In the genomic region with DNA sequence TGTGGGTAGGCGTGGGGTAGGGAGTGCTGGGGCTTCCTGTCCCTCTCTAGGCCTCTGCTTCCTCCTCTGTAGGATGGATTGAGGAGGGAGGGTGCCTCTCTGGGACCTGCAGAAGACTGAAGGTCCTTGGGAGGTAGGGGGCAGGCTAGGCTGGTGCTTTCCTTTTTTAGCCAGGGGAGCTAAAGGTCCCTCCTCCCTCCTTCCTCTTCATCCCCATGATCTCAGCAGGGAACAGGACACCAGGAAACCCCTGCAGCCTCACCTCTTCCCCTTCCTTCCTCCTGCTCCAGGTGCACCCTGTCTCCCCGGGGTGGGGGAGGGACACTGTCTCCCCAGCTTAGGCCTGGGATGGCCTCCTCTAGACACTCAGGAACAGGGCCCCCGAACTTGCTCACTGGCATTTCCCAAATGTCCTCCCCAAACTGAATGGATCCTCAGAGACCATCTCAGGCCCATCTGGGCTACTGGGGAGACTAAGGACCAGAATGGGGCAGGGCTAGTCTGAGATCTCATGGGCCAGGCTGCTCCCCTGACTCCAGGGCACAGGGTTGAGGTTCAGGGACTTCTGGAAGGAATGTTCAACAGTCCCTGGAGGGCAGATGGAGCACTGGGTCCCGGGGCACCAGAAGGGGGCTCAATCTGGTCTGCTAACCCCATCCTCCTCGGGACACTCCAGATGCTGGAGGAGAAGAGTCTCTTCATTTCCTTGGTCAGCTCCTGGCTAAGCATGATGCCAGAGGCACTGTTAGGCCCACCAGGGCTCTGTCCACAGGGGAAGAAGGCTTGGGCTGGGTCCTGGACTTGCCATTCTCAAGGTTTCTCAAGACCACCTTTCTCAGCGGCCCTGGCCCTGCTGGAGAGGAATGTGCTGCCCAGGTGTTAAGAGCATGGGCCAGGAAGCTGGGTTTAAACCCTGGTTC, we compare ENCODE assay signal across 8 cellular contexts. TPM values are rescaled to one million over a fixed set of nuclear protein-coding genes. Genes with fewer than 3 reads are reported as not detected.
DNase-seq lines count a peak whose midpoint lies in the region; ATAC-seq and TF ChIP-seq lines count a peak whose summit lies in the region.

No MANE protein-coding gene starts in this region.

- H3K27me3 ChIP-seq in HL-60 (ENCODE audit: insufficient read depth, poor library complexity, severe bottlenecking) (no peaks in the 10 kb centered on the region), iPS-18a (ENCODE audit: control insufficient read depth, insufficient read depth, low read length) (peaks cover 9% of the 10 kb centered on the region), spleen (replicated peaks in 1 of 7) (no peaks in the 10 kb centered on the region)

- no peak for TF ChIP-seq CTCF in HL-60 (IDR thresholded peaks at IDR 0.05; ENCODE audit: insufficient read depth, low read length)
- peak in 3 of 11 experiments; percentile 9 to 29 (median 19) for TF ChIP-seq CTCF in spleen (IDR thresholded peaks at IDR 0.05 in 8 of 11, conservative IDR thresholded peaks at IDR 0.05 in 3 of 11)

- H3K4me3 ChIP-seq in HL-60 (replicated peaks; ENCODE audit: insufficient read depth, low read length), result peak overlapping the region; percentile 54
- peak overlapping the region; percentile 55 for H3K4me3 ChIP-seq in iPS-18a (ENCODE audit: low read length)
- peak overlapping the region; percentile 54 to 85 (median 76) for H3K4me3 ChIP-seq in spleen

- H3K27ac Mint-ChIP-seq in activated CD4-positive, alpha-beta memory T cell treated with anti-CD3 and anti-CD28 coated beads for 36 hours, result peak overlapping the region; percentile 85

- WGBS in spleen, 5 donors, result 17 to 26% (median 21%) methylated on average over 4 to 6 of the region's 6 CpGs

- peak overlapping the region; percentile 11 for H3K27ac ChIP-seq in HL-60 (replicated peaks)
- no peak overlapping the region for H3K27ac ChIP-seq in iPS-18a (ENCODE audit: low read length)
- peak overlapping the region; percentile 48 to 92 (median 87) for H3K27ac ChIP-seq in spleen

- H3K27me3 Mint-ChIP-seq in activated CD4-positive, alpha-beta memory T cell treated with anti-CD3 and anti-CD28 coated beads for 36 hours, result no peaks in the 10 kb centered on the region

- intact Hi-C loops in activated CD4-positive, alpha-beta memory T cell treated with anti-CD3 and anti-CD28 coated beads for 36 hours (cut with micrococcal nuclease), result loop anchor here (2.0 to 10.0 kb wide), 3 partner anchors 33 to 295 kb away; a partner anchor contains a TSS
- intact Hi-C loops in spleen (cut with DNase I; ENCODE audit: low total_unique reads), result no loop called here

- DNase-seq in HL-60 (ENCODE audit: low read depth in 1 of 2, low spot score in 1 of 2), result peak; percentile 52 to 79
- no peak for DNase-seq in activated CD4-positive, alpha-beta memory T cell treated with anti-CD3 and anti-CD28 coated beads for 36 hours
- DNase-seq in spleen, result peak; percentile 84
- DNase-seq in KG1 (lab: John Stamatoyannopoulos, UW), result no peak

- ATAC-seq in HG03045 (IDR thresholded peaks at IDR 0.05; ENCODE audit: unreplicated experiment) (no peak), HG03460 (IDR thresholded peaks at IDR 0.05; ENCODE audit: unreplicated experiment) (no peak), HG03097 (IDR thresholded peaks at IDR 0.05; ENCODE audit: low FRiP score, unreplicated experiment) (no peak)

- H3K36me3 ChIP-seq in iPS-18a (ENCODE audit: control insufficient read depth, low read depth, low read length), result no peaks in the 10 kb centered on the region
- H3K36me3 ChIP-seq in spleen, result peaks cover 0 to 79% (median 37%) of the 10 kb centered on the region in 6 donors

- peaks cover 35% of the 10 kb centered on the region for H3K36me3 Mint-ChIP-seq in activated CD4-positive, alpha-beta memory T cell treated with anti-CD3 and anti-CD28 coated beads for 36 hours

- H3K4me3 Mint-ChIP-seq in activated CD4-positive, alpha-beta memory T cell treated with anti-CD3 and anti-CD28 coated beads for 36 hours, result peak overlapping the region; percentile 89

- no peak overlapping the region for H3K9ac ChIP-seq in iPS-18a (ENCODE audit: low read length)

- peaks cover 15% of the 10 kb centered on the region for H3K4me1 ChIP-seq in iPS-18a (ENCODE audit: control insufficient read depth, low read depth, low read length)
- peaks cover 43 to 100% (median 88%) of the 10 kb centered on the region in 6 donors for H3K4me1 ChIP-seq in spleen

- H3K9me3 Mint-ChIP-seq in activated CD4-positive, alpha-beta memory T cell treated with anti-CD3 and anti-CD28 coated beads for 36 hours, result no peaks in the 10 kb centered on the region

- CTCF ChIA-PET in activated CD4-positive, alpha-beta memory T cell treated with anti-CD3 and anti-CD28 coated beads for 36 hours (lab: Charles Lee), result interaction anchor here (0.6 to 11.7 kb wide), 12 partner anchors 8 to 266 kb away, joined by 3 to 131 read pairs (median 4); a partner anchor contains a TSS

- POLR2A ChIA-PET in activated CD4-positive, alpha-beta memory T cell treated with anti-CD3 and anti-CD28 coated beads for 36 hours (lab: Charles Lee), result interaction anchor here (0.6 to 3.3 kb wide), 9 partner anchors 9 to 451 kb away, joined by 3 to 19 read pairs (median 6); a partner anchor contains a TSS

- H3K4me1 Mint-ChIP-seq in activated CD4-positive, alpha-beta memory T cell treated with anti-CD3 and anti-CD28 coated beads for 36 hours (ENCODE audit: low read depth), result peaks cover 58% of the 10 kb centered on the region

- H3K9me3 ChIP-seq in iPS-18a (ENCODE audit: control insufficient read depth, low read depth, low read length) (no peaks in the 10 kb centered on the region), spleen (no peaks in the 10 kb centered on the region)

- TF ChIP-seq POLR2A in spleen (IDR thresholded peaks at IDR 0.05), result no peak

RNA-seq across cellular contexts. Expression of a gene that starts 8.2 kb away (rescaled TPM):
- 10 to 100 TPM; 34.5 to 35.3 TPM for total RNA-seq in activated CD4-positive, alpha-beta memory T cell treated with anti-CD3 and anti-CD28 coated beads for 36 hours
- 10 to 100 TPM; 44.7 to 85.4 (median 61.2) TPM for total RNA-seq in spleen
- polyA plus RNA-seq in spleen, result 10 to 100 TPM; 27.0 to 51.1 (median 34.3) TPM

RNA-seq across cellular contexts. Expression of a gene that starts 15.6 kb away (rescaled TPM):
- 10 to 100 TPM; 99.4 to 99.6 TPM for total RNA-seq in activated CD4-positive, alpha-beta memory T cell treated with anti-CD3 and anti-CD28 coated beads for 36 hours
- total RNA-seq in spleen, result 100 to 1,000 TPM in 4 of 7 donors, 10 to 100 TPM in 3; 68.3 to 149 (median 103) TPM
- 10 to 100 TPM; 49.2 to 87.6 (median 87.1) TPM for polyA plus RNA-seq in spleen

RNA-seq across cellular contexts. Expression of a gene that starts 32.4 kb away (rescaled TPM):
- 10 to 100 TPM; 80.0 to 83.9 TPM for total RNA-seq in activated CD4-positive, alpha-beta memory T cell treated with anti-CD3 and anti-CD28 coated beads for 36 hours
- 10 to 100 TPM; 33.3 to 94.6 (median 72.3) TPM for total RNA-seq in spleen
- 10 to 100 TPM; 39.5 to 73.7 (median 60.5) TPM for polyA plus RNA-seq in spleen

RNA-seq across cellular contexts. Expression of a gene that starts 35.2 kb away (rescaled TPM):
- total RNA-seq in activated CD4-positive, alpha-beta memory T cell treated with anti-CD3 and anti-CD28 coated beads for 36 hours, result 10 to 100 TPM; 12.7 to 16.2 TPM
- 10 to 100 TPM; 16.8 to 36.5 (median 24.5) TPM for total RNA-seq in spleen
- polyA plus RNA-seq in spleen, result 10 to 100 TPM; 17.9 to 29.1 (median 18.4) TPM

RNA-seq across cellular contexts. Expression of a gene that starts 54.4 kb away (rescaled TPM):
- under 1 TPM; 0.61 to 0.69 TPM for total RNA-seq in activated CD4-positive, alpha-beta memory T cell treated with anti-CD3 and anti-CD28 coated beads for 36 hours
- total RNA-seq in spleen, result 1 to 10 TPM in 6 of 7 donors, under 1 TPM in 1; 0.60 to 3.1 (median 2.0) TPM
- under 1 TPM; 0.12 to 0.98 (median 0.61) TPM for polyA plus RNA-seq in spleen

Comparison
In these comparisons a context has a peak if more than half of its experiments do, and no peak if none do; other contexts are left out.
1. DNase-seq: peak in HL-60 (2 of 2) and spleen (single experiment); none in activated CD4-positive, alpha-beta memory T cell treated with anti-CD3 and anti-CD28 coated beads for 36 hours (single experiment) and KG1 (single experiment).
2. Peak in every context shown above with its lines, with median percentiles within 50 percentile points of each other: H3K4me3 ChIP-seq.